In the genomic region with DNA sequence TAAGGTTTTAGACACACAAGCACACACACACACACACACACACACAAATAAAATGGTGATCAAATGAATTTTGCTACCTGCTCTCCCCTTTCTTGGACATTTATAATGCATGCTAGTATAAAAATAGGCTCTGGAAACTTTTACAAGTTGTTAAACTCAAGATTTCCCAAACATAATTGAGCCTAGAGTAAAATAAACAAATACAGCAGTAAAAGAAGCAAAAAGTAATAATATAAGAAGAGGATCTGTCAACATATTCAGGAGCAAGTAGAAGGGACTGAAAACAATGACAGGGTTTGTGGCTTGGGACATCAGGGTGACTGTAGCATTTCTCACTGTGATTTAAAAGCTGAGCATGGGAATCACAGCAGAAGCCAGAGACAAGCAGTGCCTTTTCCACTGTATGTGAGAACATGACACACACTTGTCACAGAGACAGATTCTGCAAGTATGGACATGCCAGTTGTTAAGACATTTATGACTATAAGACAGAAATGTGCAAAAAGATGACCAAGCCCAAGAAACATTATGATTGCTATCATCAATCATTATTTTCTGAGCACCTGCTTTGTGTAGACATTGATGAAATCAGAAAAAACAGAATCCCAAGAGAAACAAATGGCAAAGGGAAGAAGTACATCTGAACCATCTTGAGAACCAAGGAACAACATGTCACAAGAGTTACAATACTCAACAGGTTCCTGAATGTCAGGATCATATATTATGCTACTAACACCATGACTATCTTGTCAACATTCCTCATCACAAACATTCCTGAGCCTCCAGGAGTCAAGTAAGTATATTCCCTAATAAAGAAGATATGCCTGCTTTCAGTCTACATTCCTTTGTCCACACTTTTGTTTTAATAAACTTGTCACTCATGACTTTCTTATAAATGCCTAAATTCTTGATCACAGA, we compare ENCODE assay signal across 15 cellular contexts. TPM values are rescaled to one million over a fixed set of nuclear protein-coding genes. Genes with fewer than 3 reads are reported as not detected.
"Had no signal": no experiment of that assay in that cellular context is flagged by ENCODE, and none has a peak within 500 bp of the region (broad histone marks: within the 10 kb centered on the region; RNA-seq: fewer than 3 reads in every experiment).

No MANE protein-coding gene starts in this region.

- H3K4me1 ChIP-seq: prostate gland had no signal

- H3K9me3 ChIP-seq: prostate gland had no signal

- H3K27ac ChIP-seq: prostate gland had no signal

- DNase-seq: activated CD4-positive, alpha-beta T cell treated with anti-CD3 and anti-CD28 coated beads, Interleukin-2, amount 50 U/mL, for 4 hours; activated CD4-positive, CD25-positive, alpha-beta regulatory T cell treated with anti-CD3 and anti-CD28 coated beads, Interleukin-2, amount 50 U/mL, for 72 hours; activated CD8-positive, alpha-beta memory T cell treated with anti-CD3 and anti-CD28 coated beads, Interleukin-2, amount 10 ng/mL, durations not matched to agents 7 days and 5 days; activated effector memory CD4-positive, alpha-beta T cell treated with Interleukin-2 at 50 U/mL for 16 hours; activated T-cell treated with anti-CD3 and anti-CD28 coated beads, Interleukin-2, amount 50 U/mL, for 24 hours; amygdala; occipital lobe; stimulated activated CD4-positive, alpha-beta T cell treated with anti-CD3 and anti-CD28 coated beads, Interleukin-12 subunit alpha, Interleukin-12 subunit beta, amount 100 ng/mL, for 4 hours; stimulated activated CD4-positive, alpha-beta T cell treated with anti-CD3 and anti-CD28 coated beads, Interleukin-4, amount 100 ng/mL, for 1 hour; stimulated activated CD8-positive, alpha-beta memory T cell treated with anti-CD3 and anti-CD28 coated beads, Interleukin-4, amount 100 ng/mL, for 48 hours; stimulated activated naive CD8-positive, alpha-beta T cell treated with anti-CD3 and anti-CD28 coated beads, Interleukin-15, Interleukin-2, amounts not matched to agents 100 U/mL and 50 U/mL, for 24 hours had no signal

- H3K36me3 ChIP-seq: prostate gland had no signal

- H3K4me3 ChIP-seq: prostate gland had no signal

- ATAC-seq: activated CD8-positive, alpha-beta memory T cell treated with anti-CD3 and anti-CD28 coated beads, Interleukin-2, amount 10 ng/mL, durations not matched to agents 7 days and 5 days; left lobe of liver; sciatic nerve; stimulated activated naive CD8-positive, alpha-beta T cell treated with anti-CD3 and anti-CD28 coated beads, Interleukin-15, Interleukin-2, amounts not matched to agents 100 U/mL and 50 U/mL, for 24 hours had no signal

RNA-seq across cellular contexts. Expression of gene THRB, which starts 7.1 kb away (rescaled TPM):
- total RNA-seq: activated CD8-positive, alpha-beta memory T cell treated with anti-CD3 and anti-CD28 coated beads, Interleukin-2, amount 10 ng/mL, durations not matched to agents 7 days and 5 days; T-helper 2 cell treated with Interferon-gamma antibody and Interleukin-4, amounts not matched to agents 100 ng/mL and 5 ng/mL, for 36 hours had no signal
